ENCODE assay signal across 23 cellular contexts in the genomic region with DNA sequence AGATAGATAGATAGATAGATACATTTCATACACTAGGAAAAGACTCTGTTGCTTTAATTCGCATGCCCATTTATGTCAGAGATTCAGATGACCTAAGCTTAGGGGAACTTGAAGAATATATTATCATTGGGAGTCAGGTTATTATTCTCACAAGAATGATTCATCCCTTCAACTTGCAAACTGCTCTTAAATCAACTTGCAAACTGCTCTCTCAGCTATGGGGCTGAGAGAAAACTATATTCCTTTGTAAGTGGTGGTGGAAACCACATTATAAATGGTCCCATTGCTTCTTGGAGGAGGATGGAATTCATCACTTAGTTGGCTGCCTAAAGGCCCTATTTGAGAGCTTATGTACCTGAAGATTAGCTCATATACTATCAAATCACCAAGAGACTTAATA.
DNase-seq lines count a peak whose midpoint lies in the region; FAIRE-seq and TF ChIP-seq lines count a peak whose summit lies in the region.
"Had no signal": no experiment of that assay in that cellular context is flagged by ENCODE, and none has a peak within 500 bp of the region (broad histone marks: within the 10 kb centered on the region; RNA-seq: fewer than 3 reads in every experiment).

No MANE protein-coding gene starts in this region.

- H3K9ac ChIP-seq in GM23248 (no peak overlapping the region), astrocyte (ENCODE audit: low read length) (no peak overlapping the region)

- peaks cover 11% of the 10 kb centered on the region for H3K4me1 Mint-ChIP-seq in astrocyte (ENCODE audit: low read depth, unreplicated experiment)
- H3K4me1 Mint-ChIP-seq: central memory CD8-positive, alpha-beta T cell; naive thymus-derived CD4-positive, alpha-beta T cell had no signal

- H3K79me2 ChIP-seq in GM23248 (ENCODE audit: insufficient read depth) (no peaks in the 10 kb centered on the region), astrocyte (ENCODE audit: insufficient read depth, low read length) (no peaks in the 10 kb centered on the region)

- peaks cover 5% of the 10 kb centered on the region; the same call in 1 of the 2 replicates for H3K4me1 ChIP-seq in GM23248 (ENCODE audit: insufficient read depth)
- peaks cover 8% of the 10 kb centered on the region for H3K4me1 ChIP-seq in astrocyte (ENCODE audit: insufficient read depth, low read length)
- H3K4me1 ChIP-seq: HAP-1, lower lobe of right lung, testis had no signal

- H3K27me3 ChIP-seq in GM23248 (replicated peaks; ENCODE audit: insufficient read depth) (no peaks in the 10 kb centered on the region), astrocyte (ENCODE audit: insufficient read depth, low read length) (no peaks in the 10 kb centered on the region)
- H3K27me3 ChIP-seq: gastroesophageal sphincter, testis had no signal

- H3K36me3 Mint-ChIP-seq in astrocyte (ENCODE audit: low read depth, unreplicated experiment) = no peaks in the 10 kb centered on the region
- H3K36me3 Mint-ChIP-seq: activated naive CD8-positive, alpha-beta T cell; naive thymus-derived CD4-positive, alpha-beta T cell had no signal

- in situ Hi-C loops in GM23248 (cut with MboI) = no loop called here

- H3K27me3 Mint-ChIP-seq in astrocyte (ENCODE audit: low read depth, unreplicated experiment) = no peaks in the 10 kb centered on the region
- H3K27me3 Mint-ChIP-seq: activated naive CD8-positive, alpha-beta T cell; CD4-positive, alpha-beta T cell; central memory CD8-positive, alpha-beta T cell had no signal

- H2AFZ ChIP-seq in GM23248 (no peak overlapping the region), astrocyte (ENCODE audit: low read depth, low read length) (no peak overlapping the region)

- H3K4me2 ChIP-seq in GM23248 (ENCODE audit: unreplicated experiment) = peak overlapping the region; percentile 8
- peak overlapping the region; percentile 57 for H3K4me2 ChIP-seq in astrocyte (ENCODE audit: low read length)

- no peaks in the 10 kb centered on the region for H3K36me3 ChIP-seq in GM23248 (ENCODE audit: low read depth)
- no peaks in the 10 kb centered on the region for H3K36me3 ChIP-seq in astrocyte (ENCODE audit: insufficient read depth, low read length)
- H3K36me3 ChIP-seq: gastroesophageal sphincter, HAP-1, lower lobe of right lung, WERI-Rb-1 had no signal

- 79 to 85% methylated on average over 1 of the region's 1 CpG for WGBS in GM23248 (ENCODE audit: low coverage in 1 of 2, low lambda C conversion rate in 2 of 2, missing lambda C conversion rate in 2 of 2), 2 experiments

- FAIRE-seq in astrocyte (lab: Jason Lieb, UNC) = peak; percentile 95
- FAIRE-seq: GM19239, small intestine had no signal

- no peak overlapping the region for H3K27ac Mint-ChIP-seq in astrocyte (ENCODE audit: unreplicated experiment)
- H3K27ac Mint-ChIP-seq: activated naive CD8-positive, alpha-beta T cell; CD4-positive, alpha-beta T cell; naive thymus-derived CD4-positive, alpha-beta T cell had no signal

- DNase-seq in GM23248 (peak; percentile 74), astrocyte (ENCODE audit: low read depth) (peak; percentile 93), foreskin fibroblast (peak; percentile 28 to 67), NCI-H1436 treated with DMSO at 0.1 percent for 48 hours (lab: John Stamatoyannopoulos, UW) (no peak), inferior parietal cortex (ENCODE audit: extremely low spot score) (no peak), islet precursor cell (no peak), iPS-NIHi11 (ENCODE audit: low spot score) (no peak)
- DNase-seq: activated CD4-positive, alpha-beta T cell treated with anti-CD3 and anti-CD28 coated beads, Interleukin-2, amount 50 U/mL, for 48 hours; activated T-cell treated with anti-CD3 and anti-CD28 coated beads, Interleukin-2, amount 50 U/mL, for 4 hours; CD4-positive, alpha-beta T cell; DMS79 treated with DMSO at 0.1 percent for 48 hours; lower lobe of right lung; naive thymus-derived CD4-positive, alpha-beta T cell; NCI-H146; small intestine; T-helper 1 cell; testis; WERI-Rb-1 had no signal

- no peaks in the 10 kb centered on the region for H3K9me3 Mint-ChIP-seq in astrocyte (ENCODE audit: unreplicated experiment)

- TF ChIP-seq CTCF in astrocyte (IDR thresholded peaks at IDR 0.05; ENCODE audit: insufficient read depth, low read depth, low read length) (no peak), foreskin fibroblast (IDR thresholded peaks at IDR 0.05; ENCODE audit: low read depth, low read length) (no peak)

- H4K20me1 ChIP-seq in GM23248 (ENCODE audit: insufficient read depth) (no peaks in the 10 kb centered on the region), astrocyte (ENCODE audit: insufficient read depth, low read length) (no peaks in the 10 kb centered on the region)

- H3F3A ChIP-seq in GM23248 (ENCODE audit: insufficient read depth) = peaks cover 8% of the 10 kb centered on the region; the same call in 1 of the 2 replicates

- H3K4me3 ChIP-seq in GM23248 (no peak overlapping the region), astrocyte (ENCODE audit: insufficient read depth, low read depth, low read length) (no peak overlapping the region), foreskin fibroblast (ENCODE audit: low read depth in 1 of 2, low read length in 2 of 2) (no peak overlapping the region)
- H3K4me3 ChIP-seq: gastroesophageal sphincter, HAP-1, lower lobe of right lung, testis had no signal

- no peaks in the 10 kb centered on the region for H3K9me2 ChIP-seq in GM23248 (ENCODE audit: insufficient read depth)

- H3K9me3 ChIP-seq in GM23248 (ENCODE audit: low read depth) = no peaks in the 10 kb centered on the region
- no peaks in the 10 kb centered on the region for H3K9me3 ChIP-seq in astrocyte (ENCODE audit: insufficient read depth, low read depth, low read length)
- H3K9me3 ChIP-seq: HAP-1, lower lobe of right lung, testis had no signal

- H3K27ac ChIP-seq in GM23248 (no peak overlapping the region), astrocyte (ENCODE audit: low read depth, low read length) (peak overlapping the region; percentile 52)
- H3K27ac ChIP-seq: gastroesophageal sphincter, lower lobe of right lung, testis, WERI-Rb-1 had no signal

- no peak overlapping the region for H3K4me3 Mint-ChIP-seq in astrocyte (ENCODE audit: unreplicated experiment)
- H3K4me3 Mint-ChIP-seq: activated naive CD8-positive, alpha-beta T cell; activated T-cell treated with anti-CD3 and anti-CD28 coated beads, Interleukin-2, amount 50 U/mL, for 4 hours; CD4-positive, alpha-beta T cell; central memory CD8-positive, alpha-beta T cell; naive thymus-derived CD4-positive, alpha-beta T cell had no signal

Comparison
In these comparisons a context has a peak if more than half of its experiments do, and no peak if none do; other contexts are left out.
1. DNase-seq: peak in GM23248 (single experiment), astrocyte (single experiment) and foreskin fibroblast (2 of 2); none in NCI-H1436 treated with DMSO at 0.1 percent for 48 hours (single experiment), inferior parietal cortex (single experiment), islet precursor cell (single experiment) and iPS-NIHi11 (single experiment).